Comparison of ENCODE assay signal across 1 cellular context in genomic region chr19:3668331-3669133, GRCh38.
TF ChIP-seq lines count a peak whose summit lies in the region.

No MANE protein-coding gene starts in this region.

TF ChIP-seq in H1, 55 proteins besides CTCF, POLR2A, EP300 and RAD21 (continued from another document):
- no peak for TF ChIP-seq SIRT6 (IDR thresholded peaks at IDR 0.05; ENCODE audit: low read length)
- TF ChIP-seq BCL11A (IDR thresholded peaks at IDR 0.05; ENCODE audit: low read depth in 2 of 2, low read length in 2 of 2): no peak
- TF ChIP-seq USF2 (IDR thresholded peaks at IDR 0.05; ENCODE audit: low read length): no peak
- no peak for TF ChIP-seq YY1 (IDR thresholded peaks at IDR 0.05; ENCODE audit: low read depth, low read length)
- no peak for TF ChIP-seq EGR1 (IDR thresholded peaks at IDR 0.05; ENCODE audit: borderline replicate concordance, low read depth, low read length)
- no peak for TF ChIP-seq KDM1A (IDR thresholded peaks at IDR 0.05; ENCODE audit: borderline replicate concordance, low read length)
